Comparison of ENCODE assay signal across 10 cellular contexts in the genomic region with DNA sequence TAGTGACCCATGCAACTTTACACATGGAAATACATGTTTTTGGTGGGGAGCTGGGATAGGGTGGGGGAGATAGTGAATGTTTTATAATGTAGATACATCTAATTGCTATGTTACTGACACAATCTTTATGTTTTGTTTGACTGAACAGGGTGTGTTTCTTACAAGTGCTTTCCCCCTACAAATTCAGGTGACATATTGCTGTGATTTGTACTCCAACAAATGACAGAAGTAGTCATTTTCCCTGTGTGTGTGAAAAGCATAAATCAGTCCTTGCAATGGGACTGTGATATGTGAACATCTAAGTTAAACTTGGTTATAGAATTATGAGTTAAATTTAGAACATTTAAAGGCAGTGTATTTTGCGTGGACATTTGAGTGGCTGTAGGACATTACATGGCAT. TPM values are rescaled to one million over a fixed set of nuclear protein-coding genes. Genes with fewer than 3 reads are reported as not detected.
"Had no signal": no experiment of that assay in that cellular context is flagged by ENCODE, and none has a peak within 500 bp of the region (broad histone marks: within the 10 kb centered on the region; RNA-seq: fewer than 3 reads in every experiment).

No MANE protein-coding gene starts in this region.

- H3K27ac Mint-ChIP-seq: GM23338, H9, HFFc6 had no signal

- H3K9ac ChIP-seq: GM23248 had no signal

- H3K36me3 ChIP-seq: HAP-1 had no signal

- H2AFZ ChIP-seq: GM23248, GM23338 had no signal

- H3K4me3 ChIP-seq: GM23248, GM23338, HAP-1 had no signal

- H3K27ac ChIP-seq: GM23248 had no signal

- H3K4me2 ChIP-seq: GM23338 had no signal

- H3K4me3 Mint-ChIP-seq: GM23338, H9, HFFc6 had no signal

- DNase-seq: GM23248, GOT3, H7, H9, HCEC 1CT, HFFc6 had no signal

- H3K4me1 Mint-ChIP-seq: GM23338 had no signal

- H3K9me3 Mint-ChIP-seq: GM23338, H9 had no signal

- H3K9me3 ChIP-seq: HAP-1 had no signal

RNA-seq across cellular contexts. Expression of a gene that starts 27.3 kb away (rescaled TPM):
- total RNA-seq: GM23248, GM23338, H1, H4, H7, H9, HFFc6 had no signal
- polyA plus RNA-seq: GM23248, GM23338, H1 had no signal
